ENCODE assay signal across 8 cellular contexts in genomic region chr1:116168277-116169032, GRCh38. TPM values are rescaled to one million over a fixed set of nuclear protein-coding genes. Genes with fewer than 3 reads are reported as not detected.
DNase-seq lines count a peak whose midpoint lies in the region; ATAC-seq lines count a peak whose summit lies in the region.

No MANE protein-coding gene starts in this region.

- H3K36me3 ChIP-seq in HUES64 (ENCODE audit: insufficient read depth, low read length): no peaks in the 10 kb centered on the region

- peak; percentile 84 for ATAC-seq in GM21367 (IDR thresholded peaks at IDR 0.05; ENCODE audit: unreplicated experiment)

- H3K27ac ChIP-seq in HUES64 (ENCODE audit: low read depth, low read length) (peak overlapping the region; percentile 41; the same call in 1 of the 2 replicates), caudate nucleus (ENCODE audit: low read depth, low read length) (peak overlapping the region; percentile 75)

- peaks cover 30% of the 10 kb centered on the region for H3K27me3 ChIP-seq in HUES64 (ENCODE audit: insufficient read depth, low read length)

- no peaks in the 10 kb centered on the region for H3K4me1 ChIP-seq in HUES64 (ENCODE audit: insufficient read depth, low read length)

- DNase-seq in COR-L47 (lab: John Stamatoyannopoulos, UW) (peak; percentile 39), caudate nucleus (lab: John Stamatoyannopoulos, UW) (peak in 54 of 61 donors; percentile 7 to 81 (median 56)), islet precursor cell (peak; percentile 84), T1000 (lab: John Stamatoyannopoulos, UW) (no peak)
- DNase-seq in activated CD4-positive, CD25-positive, alpha-beta regulatory T cell (lab: John Stamatoyannopoulos, UW): peak; percentile 66 to 75 (median 70)
- DNase-seq in stimulated activated CD4-positive, alpha-beta T cell treated with anti-CD3 and anti-CD28 coated beads, Interleukin-12 subunit alpha, Interleukin-12 subunit beta, amount 100 ng/mL, for 48 hours (ENCODE audit: low read depth in 2 of 3, low spot score in 1 of 3): peak; percentile 65 to 87 (median 83)

- no peaks in the 10 kb centered on the region for H3K9me3 ChIP-seq in HUES64 (ENCODE audit: insufficient read depth, low read depth, low read length)

- WGBS in HUES64: 12% methylated on average over 42 of the region's 42 CpGs

- H3K9ac ChIP-seq in HUES64 (ENCODE audit: low read depth, low read length): peak overlapping the region; percentile 78

- H3K4me3 ChIP-seq in HUES64 (ENCODE audit: low read length): peak overlapping the region; percentile 71

RNA-seq across cellular contexts. Expression of gene MAB21L3, which starts 57.3 kb away (rescaled TPM):
- polyA plus RNA-seq in HUES64 (2013, experiment 1 of 2): not detected
- polyA plus RNA-seq in HUES64 (2013, experiment 2 of 2): not detected
